ENCODE assay signal across 26 cellular contexts in the genomic region with DNA sequence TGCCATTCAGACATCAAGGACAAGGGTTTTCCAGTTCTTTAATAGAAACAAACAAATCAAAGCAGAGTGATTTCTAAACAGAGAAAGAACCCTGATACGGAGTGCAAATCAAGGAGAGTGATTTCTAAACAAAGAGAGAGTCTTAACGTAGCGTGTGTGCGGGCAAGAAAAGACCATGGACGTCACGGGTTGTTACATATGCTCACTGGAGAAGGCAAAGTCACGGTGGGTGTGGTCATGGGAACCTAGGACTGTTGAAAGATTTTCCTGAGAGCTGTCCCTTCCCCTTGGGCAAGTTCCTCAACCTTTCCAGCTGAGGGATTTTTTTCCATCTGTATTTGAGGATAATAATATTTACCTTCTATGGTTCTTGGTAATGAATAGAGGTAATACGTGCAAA.
"Had no signal": no experiment of that assay in that cellular context is flagged by ENCODE, and none has a peak within 500 bp of the region (broad histone marks: within the 10 kb centered on the region; RNA-seq: fewer than 3 reads in every experiment).

No MANE protein-coding gene starts in this region.

- H3K4me3 Mint-ChIP-seq: activated CD8-positive, alpha-beta T cell treated with anti-CD3 and anti-CD28 coated beads for 36 hours; activated naive CD4-positive, alpha-beta T cell treated with anti-CD3 and anti-CD28 coated beads, Interleukin-2, amount 10 ng/mL, durations not matched to agents 7 days and 5 days; activated naive CD8-positive, alpha-beta T cell treated with anti-CD3 and anti-CD28 coated beads for 36 hours; activated T-cell treated with anti-CD3 and anti-CD28 coated beads, Interleukin-2, amount 50 U/mL, for 72 hours; T-helper 2 cell treated with Interferon-gamma antibody and Interleukin-4, amounts not matched to agents 5 μg/mL and 100 μg/mL, for 36 hours had no signal

- H3K27ac Mint-ChIP-seq: activated CD8-positive, alpha-beta T cell treated with anti-CD3 and anti-CD28 coated beads for 36 hours; activated naive CD4-positive, alpha-beta T cell treated with anti-CD3 and anti-CD28 coated beads, Interleukin-2, amount 10 ng/mL, durations not matched to agents 7 days and 5 days; activated naive CD8-positive, alpha-beta T cell treated with anti-CD3 and anti-CD28 coated beads for 36 hours; activated T-cell treated with anti-CD3 and anti-CD28 coated beads, Interleukin-2, amount 50 U/mL, for 72 hours; activated T-helper 2 cell treated with anti-CD3 and anti-CD28 coated beads, Interferon-gamma antibody, Interleukin-2, Interleukin-4, amounts not matched to agents 10 μg/mL and 5 μg/mL and 100 μg/mL, durations not matched to agents 14 hours and 24 hours and 36 hours; T-helper 2 cell treated with Interferon-gamma antibody and Interleukin-4, amounts not matched to agents 5 μg/mL and 100 μg/mL, for 36 hours had no signal

- H3K9me3 ChIP-seq: SK-N-SH had no signal

- H3K27me3 Mint-ChIP-seq: activated CD8-positive, alpha-beta T cell treated with anti-CD3 and anti-CD28 coated beads for 36 hours; activated naive CD4-positive, alpha-beta T cell treated with anti-CD3 and anti-CD28 coated beads, Interleukin-2, amount 10 ng/mL, durations not matched to agents 7 days and 5 days; activated naive CD8-positive, alpha-beta T cell treated with anti-CD3 and anti-CD28 coated beads for 36 hours had no signal

- ATAC-seq: activated CD4-positive, CD25-positive, alpha-beta regulatory T cell treated with anti-CD3 and anti-CD28 coated beads, Interleukin-2, amount 50 U/mL, for 24 hours; activated CD8-positive, alpha-beta T cell treated with anti-CD3 and anti-CD28 coated beads for 36 hours; activated T-cell treated with anti-CD3 and anti-CD28 coated beads, Interleukin-2, amount 50 U/mL, for 72 hours; Panc1; Right ventricle myocardium inferior had no signal

- H3K9me3 Mint-ChIP-seq: activated CD8-positive, alpha-beta T cell treated with anti-CD3 and anti-CD28 coated beads for 36 hours; activated naive CD4-positive, alpha-beta T cell treated with anti-CD3 and anti-CD28 coated beads, Interleukin-2, amount 10 ng/mL, durations not matched to agents 7 days and 5 days; activated naive CD8-positive, alpha-beta T cell treated with anti-CD3 and anti-CD28 coated beads for 36 hours; activated T-cell treated with anti-CD3 and anti-CD28 coated beads, Interleukin-2, amount 50 U/mL, for 72 hours; activated T-helper 2 cell treated with anti-CD3 and anti-CD28 coated beads, Interferon-gamma antibody, Interleukin-2, Interleukin-4, amounts not matched to agents 10 μg/mL and 5 μg/mL and 100 μg/mL, durations not matched to agents 14 hours and 24 hours and 36 hours; T-helper 2 cell treated with Interferon-gamma antibody and Interleukin-4, amounts not matched to agents 5 μg/mL and 100 μg/mL, for 36 hours had no signal

- DNase-seq: activated CD4-positive, alpha-beta T cell treated with anti-CD3 and anti-CD28 coated beads for 4 hours; activated CD8-positive, alpha-beta memory T cell treated with anti-CD3 and anti-CD28 coated beads, Interleukin-2, amount 50 U/mL, for 4 hours; activated CD8-positive, alpha-beta T cell treated with anti-CD3 and anti-CD28 coated beads for 36 hours; activated gamma-delta T cell treated with Interleukin-2 at 50 U/mL for 16 hours; activated naive CD4-positive, alpha-beta T cell treated with anti-CD3 and anti-CD28 coated beads, Interleukin-2, amount 10 ng/mL, durations not matched to agents 7 days and 5 days; activated naive CD8-positive, alpha-beta T cell treated with anti-CD3 and anti-CD28 coated beads for 36 hours; activated T-cell treated with anti-CD3 and anti-CD28 coated beads, Interleukin-2, amount 50 U/mL, for 72 hours; brain microvascular endothelial cell; caudate nucleus; Kasumi-1; KBM-7; NCI-H1048; NCI-H146; NCI-H2029; NCI-H2107; NCI-H2171 treated with DMSO at 0.1 percent for 48 hours; NCI-H226; NCI-H526 treated with DMSO at 0.1 percent for 48 hours; NCI-H82; RPMI8226; SK-N-SH had no signal

- H3K36me3 ChIP-seq: brain microvascular endothelial cell had no signal

- H3K27me3 ChIP-seq: brain microvascular endothelial cell had no signal

- H3K27ac ChIP-seq: brain microvascular endothelial cell had no signal

- H3K36me3 Mint-ChIP-seq: activated naive CD4-positive, alpha-beta T cell treated with anti-CD3 and anti-CD28 coated beads, Interleukin-2, amount 10 ng/mL, durations not matched to agents 7 days and 5 days; activated naive CD8-positive, alpha-beta T cell treated with anti-CD3 and anti-CD28 coated beads for 36 hours had no signal

- H3K4me1 Mint-ChIP-seq: activated naive CD4-positive, alpha-beta T cell treated with anti-CD3 and anti-CD28 coated beads, Interleukin-2, amount 10 ng/mL, durations not matched to agents 7 days and 5 days; activated naive CD8-positive, alpha-beta T cell treated with anti-CD3 and anti-CD28 coated beads for 36 hours had no signal
